ENCODE assay signal across 8 cellular contexts in genomic region chr19:12802267-12803106, GRCh38. TPM values are rescaled to one million over a fixed set of nuclear protein-coding genes. Genes with fewer than 3 reads are reported as not detected.
DNase-seq lines count a peak whose midpoint lies in the region; ATAC-seq, FAIRE-seq and TF ChIP-seq lines count a peak whose summit lies in the region.

No MANE protein-coding gene starts in this region.

- H3K4me1 ChIP-seq in astrocyte (ENCODE audit: insufficient read depth, low read length) (peaks cover 32% of the 10 kb centered on the region), keratinocyte (ENCODE audit: control insufficient read depth, extremely low read depth, insufficient read depth, low read length) (peaks cover 32% of the 10 kb centered on the region), testis (peaks cover 17% of the 10 kb centered on the region)

- peaks cover 23% of the 10 kb centered on the region for H3K4me1 Mint-ChIP-seq in T-helper 1 cell treated with Interleukin-12 subunit alpha and Interleukin-12 subunit beta and Interleukin-4 antibody, amounts not matched to agents 30 μg/mL and 1 μg/mL, for 36 hours (ENCODE audit: low read depth)
- no peaks in the 10 kb centered on the region for H3K4me1 Mint-ChIP-seq in astrocyte (ENCODE audit: low read depth, unreplicated experiment)

- H3K9me1 ChIP-seq in keratinocyte (ENCODE audit: control insufficient read depth, extremely low read depth, insufficient read depth, low read length) = no peaks in the 10 kb centered on the region

- H3K79me2 ChIP-seq in astrocyte (ENCODE audit: insufficient read depth, low read length) (peaks cover 20% of the 10 kb centered on the region), keratinocyte (ENCODE audit: control insufficient read depth, insufficient read depth, low read length) (peaks cover 19% of the 10 kb centered on the region)

- intact Hi-C loops in testis (cut with DNase I; ENCODE audit: low total_unique reads) = no loop called here

- DNase-seq in T-helper 1 cell (no peak), astrocyte (ENCODE audit: low read depth) (no peak), keratinocyte (ENCODE audit: low read depth, low spot score) (no peak), testis (no peak), occipital lobe (lab: John Stamatoyannopoulos, UW) (no peak), NCI-H1930 (lab: John Stamatoyannopoulos, UW) (no peak)

- no peaks in the 10 kb centered on the region for H3K9me3 ChIP-seq in astrocyte (ENCODE audit: insufficient read depth, low read depth, low read length)
- H3K9me3 ChIP-seq in keratinocyte (ENCODE audit: control insufficient read depth, low read depth, low read length) = no peaks in the 10 kb centered on the region
- no peaks in the 10 kb centered on the region for H3K9me3 ChIP-seq in testis

- H2AFZ ChIP-seq in astrocyte (ENCODE audit: low read depth, low read length) (peak overlapping the region; percentile 91), keratinocyte (ENCODE audit: control insufficient read depth, low read length) (peak overlapping the region; percentile 93)

- H3K27ac Mint-ChIP-seq in T-helper 1 cell treated with Interleukin-12 subunit alpha and Interleukin-12 subunit beta and Interleukin-4 antibody, amounts not matched to agents 30 μg/mL and 1 μg/mL, for 36 hours = peak overlapping the region; percentile 73
- H3K27ac Mint-ChIP-seq in astrocyte (ENCODE audit: unreplicated experiment) = no peak overlapping the region

- H3K9ac ChIP-seq in astrocyte (ENCODE audit: low read length) (peak overlapping the region; percentile 85), keratinocyte (ENCODE audit: control insufficient read depth, extremely low read depth, insufficient read depth, low read length) (peak overlapping the region; percentile 89)

- H3K36me3 Mint-ChIP-seq in T-helper 1 cell treated with Interleukin-12 subunit alpha and Interleukin-12 subunit beta and Interleukin-4 antibody, amounts not matched to agents 30 μg/mL and 1 μg/mL, for 36 hours (ENCODE audit: low read depth) = peaks cover 13% of the 10 kb centered on the region
- H3K36me3 Mint-ChIP-seq in astrocyte (ENCODE audit: low read depth, unreplicated experiment) = peaks cover 2% of the 10 kb centered on the region

- TF ChIP-seq POLR2A in testis (IDR thresholded peaks at IDR 0.05) = no peak

- peaks cover 11% of the 10 kb centered on the region for H4K20me1 ChIP-seq in astrocyte (ENCODE audit: insufficient read depth, low read length)
- no peaks in the 10 kb centered on the region for H4K20me1 ChIP-seq in keratinocyte (ENCODE audit: control insufficient read depth, extremely low read depth, insufficient read depth, low read length)

- H3K4me2 ChIP-seq in astrocyte (ENCODE audit: low read length) (peak overlapping the region; percentile 95), keratinocyte (ENCODE audit: control insufficient read depth, extremely low read depth, insufficient read depth, low read depth, low read length) (peak overlapping the region; percentile 94)

- H3K9me3 Mint-ChIP-seq in T-helper 1 cell treated with Interleukin-12 subunit alpha and Interleukin-12 subunit beta and Interleukin-4 antibody, amounts not matched to agents 30 μg/mL and 1 μg/mL, for 36 hours = no peaks in the 10 kb centered on the region
- H3K9me3 Mint-ChIP-seq in astrocyte (ENCODE audit: unreplicated experiment) = no peaks in the 10 kb centered on the region

- H3K36me3 ChIP-seq in astrocyte (ENCODE audit: insufficient read depth, low read length) (no peaks in the 10 kb centered on the region), keratinocyte (ENCODE audit: control insufficient read depth in 2 of 2, extremely low read depth in 1 of 2, insufficient read depth in 2 of 2, low read length in 2 of 2) (peaks cover 4 to 9% of the 10 kb centered on the region in 2 experiments), testis (ENCODE audit: low read depth, missing control alignments) (no peaks in the 10 kb centered on the region)

- no peak for FAIRE-seq in astrocyte (lab: Jason Lieb, UNC)
- no peak for FAIRE-seq in keratinocyte (lab: Jason Lieb, UNC)

- H3K27ac ChIP-seq in astrocyte (ENCODE audit: low read depth, low read length) (no peak overlapping the region), keratinocyte (ENCODE audit: control insufficient read depth, insufficient read depth, low read length) (no peak overlapping the region), testis (no peak overlapping the region)

- WGBS in testis, 2 donors = 28 to 32% methylated on average over 22 of the region's 22 CpGs

- no peaks in the 10 kb centered on the region for H3K27me3 Mint-ChIP-seq in T-helper 1 cell treated with Interleukin-12 subunit alpha and Interleukin-12 subunit beta and Interleukin-4 antibody, amounts not matched to agents 30 μg/mL and 1 μg/mL, for 36 hours (ENCODE audit: low read depth)
- H3K27me3 Mint-ChIP-seq in astrocyte (ENCODE audit: low read depth, unreplicated experiment) = peaks cover 7% of the 10 kb centered on the region

- peak overlapping the region; percentile 86 for H3K4me3 Mint-ChIP-seq in T-helper 1 cell treated with Interleukin-12 subunit alpha and Interleukin-12 subunit beta and Interleukin-4 antibody, amounts not matched to agents 30 μg/mL and 1 μg/mL, for 36 hours
- peak overlapping the region; percentile 72 for H3K4me3 Mint-ChIP-seq in astrocyte (ENCODE audit: unreplicated experiment)

- no peak for TF ChIP-seq CTCF in astrocyte (IDR thresholded peaks at IDR 0.05; ENCODE audit: insufficient read depth, low read depth, low read length)
- no peak for TF ChIP-seq CTCF in keratinocyte (optimal IDR thresholded peaks at IDR 0.05 in 1 of 3, IDR thresholded peaks at IDR 0.05 in 1 of 3, conservative IDR thresholded peaks at IDR 0.05 in 1 of 3; ENCODE audit: extremely low read depth in 1 of 3, insufficient read depth in 2 of 3, low read length in 3 of 3)
- no peak for TF ChIP-seq CTCF in testis (IDR thresholded peaks at IDR 0.05)

- H3K4me3 ChIP-seq in astrocyte (ENCODE audit: insufficient read depth, low read depth, low read length) = peak overlapping the region; percentile 82
- peak overlapping the region; percentile 87 to 95 (median 92) for H3K4me3 ChIP-seq in keratinocyte (ENCODE audit: control insufficient read depth in 2 of 3, extremely low read depth in 1 of 3, insufficient read depth in 2 of 3, low read depth in 1 of 3, low read length in 3 of 3)
- peak overlapping the region; percentile 78 to 87 for H3K4me3 ChIP-seq in testis

- H3K27me3 ChIP-seq in astrocyte (ENCODE audit: insufficient read depth, low read length) (no peaks in the 10 kb centered on the region), keratinocyte (ENCODE audit: control insufficient read depth, extremely low read depth, insufficient read depth, low read length) (no peaks in the 10 kb centered on the region), testis (no peaks in the 10 kb centered on the region)

- dilution Hi-C loops in keratinocyte (cut with MboI; ENCODE audit: extremely low pct_ligation_motif_present, low sequenced_read_pairs) = no loop called here

- no peak for ATAC-seq in GM21390 (IDR thresholded peaks at IDR 0.05; ENCODE audit: unreplicated experiment)

RNA-seq across cellular contexts. Expression of gene THSD8, which starts 0.6 kb away (rescaled TPM):
- 3.6 and 4.5 TPM in 2 replicates for total RNA-seq in astrocyte
- 0.41 to 6.6 TPM (median 2.9 TPM) in 3 replicates for polyA plus RNA-seq in keratinocyte
- not detected for polyA plus RNA-seq in keratinocyte (2011; ENCODE audit: low read depth)
- polyA plus RNA-seq in keratinocyte (2011; cell fraction: cytosol; rRNA removed) = 2.9 and 4.9 TPM in 2 replicates
- 1.3 and 2.0 TPM in 2 replicates for polyA plus RNA-seq in keratinocyte (2011; cell fraction: nucleus; rRNA removed)
- 2.6 and 8.7 TPM in 2 replicates for polyA plus RNA-seq in keratinocyte (2012; ENCODE audit: low replicate concordance)
- polyA minus RNA-seq in keratinocyte = 2.4 to 10.5 TPM (median 4.4 TPM) in 3 replicates
- not detected for polyA minus RNA-seq in keratinocyte (2011; cell fraction: cytosol; rRNA and poly(A)+ RNA removed)
- not detected in 2 replicates for polyA minus RNA-seq in keratinocyte (2011; cell fraction: nucleus; rRNA and poly(A)+ RNA removed)
- total RNA-seq in testis = 10 to 100 TPM in 1 of 2 donors, 1 to 10 TPM in 1; 3.0 to 14.0 TPM
- 27.9 TPM for polyA plus RNA-seq in testis (ENCODE audit: insufficient read depth, low read depth, low replicate concordance)
- total RNA-seq in occipital lobe = 0.62 TPM

RNA-seq across cellular contexts. Expression of gene PRDX2, which starts 0.9 kb away (rescaled TPM):
- total RNA-seq in astrocyte (145 and 166 TPM in 2 replicates), testis (100 to 1,000 TPM in 1 of 2 donors, 10 to 100 TPM in 1; 72.1 to 117 TPM), occipital lobe (174 TPM)
- polyA plus RNA-seq in keratinocyte (119 to 301 TPM (median 154 TPM) in 3 replicates), testis (ENCODE audit: insufficient read depth, low read depth, low replicate concordance) (87.1 TPM)
- polyA plus RNA-seq in keratinocyte (2011; ENCODE audit: low read depth) = 34.9 TPM
- polyA plus RNA-seq in keratinocyte (2011; cell fraction: cytosol; rRNA removed) = 183 and 286 TPM in 2 replicates
- 144 and 162 TPM in 2 replicates for polyA plus RNA-seq in keratinocyte (2011; cell fraction: nucleus; rRNA removed)
- 185 and 240 TPM in 2 replicates for polyA plus RNA-seq in keratinocyte (2012; ENCODE audit: low replicate concordance)
- polyA minus RNA-seq in keratinocyte = 153 to 398 TPM (median 161 TPM) in 3 replicates
- polyA minus RNA-seq in keratinocyte (2011; cell fraction: cytosol; rRNA and poly(A)+ RNA removed) = 196 TPM
- 47.3 and 53.6 TPM in 2 replicates for polyA minus RNA-seq in keratinocyte (2011; cell fraction: nucleus; rRNA and poly(A)+ RNA removed)

RNA-seq across cellular contexts. Expression of gene RNASEH2A, which starts 3.9 kb away (rescaled TPM):
- total RNA-seq in astrocyte = 5.4 and 10.5 TPM in 2 replicates
- 12.7 to 32.5 TPM (median 19.7 TPM) in 3 replicates for polyA plus RNA-seq in keratinocyte
- 7.9 TPM for polyA plus RNA-seq in keratinocyte (2011; ENCODE audit: low read depth)
- polyA plus RNA-seq in keratinocyte (2011; cell fraction: cytosol; rRNA removed) = 6.9 and 11.9 TPM in 2 replicates
- polyA plus RNA-seq in keratinocyte (2011; cell fraction: nucleus; rRNA removed) = 9.2 and 9.7 TPM in 2 replicates
- 5.0 and 21.3 TPM in 2 replicates for polyA plus RNA-seq in keratinocyte (2012; ENCODE audit: low replicate concordance)
- 12.2 to 23.4 TPM (median 19.4 TPM) in 3 replicates for polyA minus RNA-seq in keratinocyte
- 43.7 TPM for polyA minus RNA-seq in keratinocyte (2011; cell fraction: cytosol; rRNA and poly(A)+ RNA removed)
- polyA minus RNA-seq in keratinocyte (2011; cell fraction: nucleus; rRNA and poly(A)+ RNA removed) = 3.6 and 5.5 TPM in 2 replicates
- total RNA-seq in testis = 10 to 100 TPM; 15.7 to 18.6 TPM
- polyA plus RNA-seq in testis (ENCODE audit: insufficient read depth, low read depth, low replicate concordance) = 14.1 TPM
- total RNA-seq in occipital lobe = 15.8 TPM

RNA-seq across cellular contexts. Expression of gene JUNB, which starts 11.2 kb away (rescaled TPM):
- total RNA-seq in astrocyte (101 and 126 TPM in 2 replicates), testis (100 to 1,000 TPM in 1 of 2 donors, 10 to 100 TPM in 1; 75.9 to 143 TPM), occipital lobe (22.6 TPM)
- polyA plus RNA-seq in keratinocyte (34.9 to 85.1 TPM (median 40.8 TPM) in 3 replicates), testis (ENCODE audit: insufficient read depth, low read depth, low replicate concordance) (54.5 TPM)
- 87.3 TPM for polyA plus RNA-seq in keratinocyte (2011; ENCODE audit: low read depth)
- polyA plus RNA-seq in keratinocyte (2011; cell fraction: cytosol; rRNA removed) = 13.1 and 47.4 TPM in 2 replicates
- 62.8 and 88.1 TPM in 2 replicates for polyA plus RNA-seq in keratinocyte (2011; cell fraction: nucleus; rRNA removed)
- 52.4 and 163 TPM in 2 replicates for polyA plus RNA-seq in keratinocyte (2012; ENCODE audit: low replicate concordance)
- polyA minus RNA-seq in keratinocyte = 11.0 to 22.5 TPM (median 12.4 TPM) in 3 replicates
- 133 TPM for polyA minus RNA-seq in keratinocyte (2011; cell fraction: cytosol; rRNA and poly(A)+ RNA removed)
- polyA minus RNA-seq in keratinocyte (2011; cell fraction: nucleus; rRNA and poly(A)+ RNA removed) = 57.9 and 81.1 TPM in 2 replicates

RNA-seq across cellular contexts. Expression of gene HOOK2, which starts 27.1 kb away (rescaled TPM):
- 21.7 and 25.9 TPM in 2 replicates for total RNA-seq in astrocyte
- polyA plus RNA-seq in keratinocyte = 19.0 to 27.4 TPM (median 21.9 TPM) in 3 replicates
- polyA plus RNA-seq in keratinocyte (2011; ENCODE audit: low read depth) = 61.4 TPM
- polyA plus RNA-seq in keratinocyte (2011; cell fraction: cytosol; rRNA removed) = 8.9 and 15.2 TPM in 2 replicates
- polyA plus RNA-seq in keratinocyte (2011; cell fraction: nucleus; rRNA removed) = 98.6 and 127 TPM in 2 replicates
- 31.3 and 34.6 TPM in 2 replicates for polyA plus RNA-seq in keratinocyte (2012; ENCODE audit: low replicate concordance)
- 13.1 to 23.2 TPM (median 16.5 TPM) in 3 replicates for polyA minus RNA-seq in keratinocyte
- polyA minus RNA-seq in keratinocyte (2011; cell fraction: cytosol; rRNA and poly(A)+ RNA removed) = 9.2 TPM
- polyA minus RNA-seq in keratinocyte (2011; cell fraction: nucleus; rRNA and poly(A)+ RNA removed) = 14.9 and 26.8 TPM in 2 replicates
- 10 to 100 TPM; 54.4 to 63.4 TPM for total RNA-seq in testis
- polyA plus RNA-seq in testis (ENCODE audit: insufficient read depth, low read depth, low replicate concordance) = 30.0 TPM
- 20.3 TPM for total RNA-seq in occipital lobe
